In the genomic region with DNA sequence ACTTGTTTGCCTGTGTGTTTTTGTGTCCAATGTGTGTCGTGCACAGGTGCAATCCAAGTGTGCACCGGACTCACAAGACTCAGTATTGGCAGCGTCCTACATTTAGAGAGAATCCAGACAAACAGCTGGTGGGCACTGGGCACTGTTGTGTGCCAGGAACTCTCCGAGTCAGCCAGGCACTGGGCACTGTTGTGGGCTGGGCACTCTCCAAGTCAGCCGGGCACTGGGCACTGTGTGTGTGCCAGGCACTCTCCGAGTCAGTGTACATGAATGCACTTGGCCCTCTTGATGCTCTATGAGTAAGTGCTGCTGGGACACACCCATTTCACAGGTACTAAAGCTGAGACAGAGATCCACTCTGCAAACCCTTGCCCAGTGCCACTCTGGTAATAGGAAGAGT, we compare ENCODE assay signal across 13 cellular contexts.
"Had no signal": no experiment of that assay in that cellular context is flagged by ENCODE, and none has a peak within 500 bp of the region (broad histone marks: within the 10 kb centered on the region; RNA-seq: fewer than 3 reads in every experiment).

No MANE protein-coding gene starts in this region.

- H3K4me3 Mint-ChIP-seq: mesothelial cell of epicardium; naive B cell; stimulated activated memory B cell treated with anti-CD40 and anti-IgM and Interleukin-4, amounts not matched to agents 10 μg/mL and 1 μg/mL and 100 μg/mL, for 72 hours had no signal

- H3K27ac ChIP-seq: brain microvascular endothelial cell, heart right ventricle, upper lobe of left lung had no signal

- H3K4me3 ChIP-seq: heart right ventricle, smooth muscle cell, upper lobe of left lung had no signal

- H3K36me3 Mint-ChIP-seq: mesothelial cell of epicardium; stimulated activated memory B cell treated with anti-CD40 and anti-IgM and Interleukin-4, amounts not matched to agents 10 μg/mL and 1 μg/mL and 100 μg/mL, for 72 hours had no signal

- ATAC-seq: activated naive CD4-positive, alpha-beta T cell treated with anti-CD3 and anti-CD28 coated beads, Interleukin-2, amount 50 U/mL, for 72 hours; heart right ventricle; stimulated activated memory B cell treated with anti-CD40 and anti-IgM and Interleukin-4, amounts not matched to agents 10 μg/mL and 1 μg/mL and 100 μg/mL, for 72 hours had no signal

- H3K4me1 ChIP-seq: heart right ventricle, upper lobe of left lung had no signal

- DNase-seq: activated CD4-positive, alpha-beta T cell treated with anti-CD3 and anti-CD28 coated beads, Interleukin-2, amount 50 U/mL, for 4 hours; activated CD4-positive, CD25-positive, alpha-beta regulatory T cell treated with anti-CD3 and anti-CD28 coated beads, Interleukin-2, amount 50 U/mL, for 72 hours; brain microvascular endothelial cell; heart right ventricle; naive B cell; stimulated activated CD4-positive, alpha-beta T cell treated with anti-CD3 and anti-CD28 coated beads, Interleukin-1b, Interleukin-23, amount 100 ng/mL, for 48 hours; T-helper 9 cell had no signal

- H3K27me3 Mint-ChIP-seq: naive B cell; stimulated activated memory B cell treated with anti-CD40 and anti-IgM and Interleukin-4, amounts not matched to agents 10 μg/mL and 1 μg/mL and 100 μg/mL, for 72 hours had no signal

- H3K27me3 ChIP-seq: brain microvascular endothelial cell, upper lobe of left lung had no signal

- H3K4me1 Mint-ChIP-seq: mesothelial cell of epicardium; naive B cell; stimulated activated memory B cell treated with anti-CD40 and anti-IgM and Interleukin-4, amounts not matched to agents 10 μg/mL and 1 μg/mL and 100 μg/mL, for 72 hours had no signal

- H3K36me3 ChIP-seq: brain microvascular endothelial cell, heart right ventricle, upper lobe of left lung had no signal

- H3K27ac Mint-ChIP-seq: activated naive CD4-positive, alpha-beta T cell treated with anti-CD3 and anti-CD28 coated beads, Interleukin-2, amount 50 U/mL, for 72 hours; activated T-helper 2 cell treated with anti-CD3 and anti-CD28 coated beads, Interferon-gamma antibody, Interleukin-2, Interleukin-4, amounts not matched to agents 10 μg/mL and 5 μg/mL and 100 μg/mL, durations not matched to agents 14 hours and 24 hours and 36 hours; mesothelial cell of epicardium; naive B cell; stimulated activated memory B cell treated with anti-CD40 and anti-IgM and Interleukin-4, amounts not matched to agents 10 μg/mL and 1 μg/mL and 100 μg/mL, for 72 hours had no signal
